ENCODE assay signal across 8 cellular contexts in the genomic region with DNA sequence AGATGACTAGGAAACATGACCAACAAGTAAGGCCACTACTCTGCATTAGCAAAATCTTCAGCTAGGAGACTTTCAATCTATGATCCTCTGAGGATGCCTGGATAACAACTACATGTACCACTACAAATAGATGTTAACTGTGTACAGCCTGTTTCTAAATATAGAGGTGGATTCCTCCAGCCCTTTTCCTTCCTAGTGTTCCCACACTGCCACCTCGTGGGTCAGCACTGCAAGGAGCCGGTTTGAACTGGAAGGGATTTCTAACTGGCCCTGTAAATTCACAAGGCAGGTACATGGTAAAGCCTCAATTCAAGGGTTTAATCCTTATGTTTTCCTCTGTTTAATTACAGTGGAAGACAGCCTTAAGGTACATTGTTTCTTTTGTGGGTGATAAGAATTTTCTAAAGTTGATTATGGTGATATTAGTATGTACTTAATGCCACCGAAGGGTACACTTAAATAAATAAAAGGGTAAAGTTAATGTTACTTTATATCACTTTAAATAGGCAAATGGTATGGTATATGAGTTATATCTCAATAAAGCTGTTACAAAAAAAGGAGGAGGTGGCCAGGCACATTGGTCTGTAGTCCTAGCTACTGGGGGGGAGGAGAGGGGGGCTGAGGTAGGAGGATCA. TPM values are rescaled to one million over a fixed set of nuclear protein-coding genes. Genes with fewer than 3 reads are reported as not detected.
DNase-seq lines count a peak whose midpoint lies in the region; ATAC-seq, FAIRE-seq and TF ChIP-seq lines count a peak whose summit lies in the region.

No MANE protein-coding gene starts in this region.

- FAIRE-seq in endometrium (lab: Jason Lieb, UNC): peak; percentile 54

- no peak overlapping the region for H2BK120ac ChIP-seq in mesendoderm (ENCODE audit: low read depth, low read length)

- H3K27me3 ChIP-seq in BLaER1 (no peaks in the 10 kb centered on the region), mesendoderm (ENCODE audit: insufficient read depth, low read length, poor library complexity) (peaks cover 1% of the 10 kb centered on the region), suprapubic skin (no peaks in the 10 kb centered on the region)

- H3K36me3 ChIP-seq in BLaER1: 0 out of 2 replicates have a peak, but pooled peaks cover 4% of the 10 kb centered on the region
- no peaks in the 10 kb centered on the region for H3K36me3 ChIP-seq in mesendoderm (ENCODE audit: control insufficient read depth, insufficient read depth, low read length)
- H3K36me3 ChIP-seq in suprapubic skin: no peaks in the 10 kb centered on the region

- H3K27ac ChIP-seq in BLaER1 (no peak overlapping the region), mesendoderm (ENCODE audit: low read depth, low read length) (no peak overlapping the region), suprapubic skin (no peak overlapping the region)

- TF ChIP-seq EP300 in suprapubic skin (IDR thresholded peaks at IDR 0.05): no peak

- TF ChIP-seq CTCF in suprapubic skin (IDR thresholded peaks at IDR 0.05): peak; percentile 42 to 73

- H3K9me3 ChIP-seq in BLaER1 (no peaks in the 10 kb centered on the region), suprapubic skin (no peaks in the 10 kb centered on the region)

- H3K79me2 ChIP-seq in mesendoderm (ENCODE audit: control insufficient read depth, insufficient read depth, low read length): no peaks in the 10 kb centered on the region

- H3K79me1 ChIP-seq in mesendoderm (ENCODE audit: low read length): no peaks in the 10 kb centered on the region

- no peak overlapping the region for H3K9ac ChIP-seq in BLaER1
- H3K9ac ChIP-seq in mesendoderm (ENCODE audit: low read length): no peak overlapping the region

- no peak overlapping the region for H2AK5ac ChIP-seq in mesendoderm (ENCODE audit: low read length)

- H2BK15ac ChIP-seq in mesendoderm (replicated peaks; ENCODE audit: low read depth): no peak overlapping the region

- peak; percentile 64 for DNase-seq in NCI-H2029 treated with DMSO at 0.1 percent for 48 hours (lab: John Stamatoyannopoulos, UW)
- peak; percentile 62 for DNase-seq in UCSD-AML1 (lab: John Stamatoyannopoulos, UW; ENCODE audit: unreplicated experiment)
- peak; percentile 76 for DNase-seq in mesendoderm
- DNase-seq in suprapubic skin (ENCODE audit: low spot score in 2 of 2): no peak

- no peak for TF ChIP-seq POLR2A in suprapubic skin (IDR thresholded peaks at IDR 0.05)

- H4K8ac ChIP-seq in mesendoderm (ENCODE audit: low read depth, low read length): no peak overlapping the region

- H3K56ac ChIP-seq in mesendoderm (ENCODE audit: low read length): no peak overlapping the region

- no peak overlapping the region for H3K23ac ChIP-seq in mesendoderm (ENCODE audit: low read length)

- H2BK5ac ChIP-seq in mesendoderm (ENCODE audit: low read length): no peak overlapping the region

- H3K18ac ChIP-seq in mesendoderm (ENCODE audit: low read length): no peak overlapping the region

- ATAC-seq in GM21447 (IDR thresholded peaks at IDR 0.05; ENCODE audit: unreplicated experiment): peak; percentile 64
- no peak for ATAC-seq in HG02970 (IDR thresholded peaks at IDR 0.05; ENCODE audit: low FRiP score, unreplicated experiment)

- no peak overlapping the region for H3K4ac ChIP-seq in mesendoderm (ENCODE audit: low read depth, low read length)

- peak overlapping the region; percentile 17 for H3K4me2 ChIP-seq in BLaER1
- H3K4me2 ChIP-seq in mesendoderm (ENCODE audit: low read length): no peak overlapping the region

- H3K4me1 ChIP-seq in BLaER1 (peaks cover 10% of the 10 kb centered on the region; the same call in 1 of the 2 replicates), mesendoderm (ENCODE audit: control insufficient read depth, low read depth, low read length) (no peaks in the 10 kb centered on the region), suprapubic skin (no peaks in the 10 kb centered on the region)

- no peak overlapping the region for H4K5ac ChIP-seq in mesendoderm (ENCODE audit: low read length)

- peaks cover 52% of the 10 kb centered on the region for H4K20me1 ChIP-seq in BLaER1

- WGBS in mesendoderm (ENCODE audit: extremely low coverage, insufficient coverage, low lambda C conversion rate): no CpG with 5 or more reads among the region's 3 CpGs
- 31% methylated on average over 3 of the region's 3 CpGs for WGBS in suprapubic skin

- H3K4me3 ChIP-seq in BLaER1 (no peak overlapping the region), mesendoderm (ENCODE audit: low read length) (no peak overlapping the region), suprapubic skin (no peak overlapping the region)

RNA-seq across cellular contexts. Expression of gene SMYD3, which starts 14.4 kb away (rescaled TPM):
- 19.7 TPM for polyA plus RNA-seq in mesendoderm (2013, experiment 1 of 2)
- polyA plus RNA-seq in mesendoderm (2013, experiment 2 of 2): 20.9 TPM
- total RNA-seq in suprapubic skin: 10 to 100 TPM; 14.5 to 33.6 (median 18.9) TPM

Comparison
In these comparisons a context has a peak if more than half of its experiments do, and no peak if none do; other contexts are left out.
1. DNase-seq: peak in NCI-H2029 treated with DMSO at 0.1 percent for 48 hours (single experiment), UCSD-AML1 (single experiment) and mesendoderm (single experiment); none in suprapubic skin (0 of 2).